In genomic region chr14:37598085-37598972, GRCh38 we compare ENCODE assay signal across 11 cellular contexts. TPM values are rescaled to one million over a fixed set of nuclear protein-coding genes. Genes with fewer than 3 reads are reported as not detected.
A peak's percentile ranks its signal among the peaks of the same experiment; 100 is the strongest.
DNase-seq lines count a peak whose midpoint lies in the region; ATAC-seq and TF ChIP-seq lines count a peak whose summit lies in the region.
"Had no signal": no experiment of that assay in that cellular context is flagged by ENCODE, and none has a peak within 500 bp of the region (broad histone marks: within the 10 kb centered on the region; RNA-seq: fewer than 3 reads in every experiment).

No MANE protein-coding gene starts in this region.

- H3K27ac ChIP-seq in PC-3 (ENCODE audit: low read length): peak overlapping the region; percentile 99
- no peak overlapping the region for H3K27ac ChIP-seq in spleen

- peak overlapping the region; percentile 99 for H3K9ac ChIP-seq in PC-3 (ENCODE audit: low read length)
- no peak overlapping the region for H3K9ac ChIP-seq in skeletal muscle satellite cell (ENCODE audit: low read depth, low read length)

- peak; percentile 34 for DNase-seq in NCI-H345 (lab: John Stamatoyannopoulos, UW)
- no peak for DNase-seq in NCI-H345 treated with DMSO at 0.1 percent for 48 hours (lab: John Stamatoyannopoulos, UW; ENCODE audit: unreplicated experiment)
- peak; percentile 75 for DNase-seq in PC-3
- DNase-seq in nucleus accumbens (lab: John Stamatoyannopoulos, UW): no peak
- no peak for DNase-seq in spleen
- no peak for DNase-seq in stimulated activated naive CD8-positive, alpha-beta T cell treated with anti-CD3 and anti-CD28 coated beads, Interleukin-15, amount 100 ng/mL, for 72 hours
- DNase-seq: NCI-H446 treated with DMSO at 0.1 percent for 48 hours, SW 1271 had no signal

- WGBS in spleen, 5 donors: 5 to 11% (median 8%) methylated on average over 29 to 57 of the region's 57 CpGs

- peak overlapping the region; percentile 55 for H2AFZ ChIP-seq in PC-3 (ENCODE audit: low read length)

- peaks cover 97% of the 10 kb centered on the region for H3K27me3 Mint-ChIP-seq in stimulated activated naive CD8-positive, alpha-beta T cell treated with anti-CD3 and anti-CD28 coated beads, Interleukin-15, amount 100 ng/mL, for 72 hours

- TF ChIP-seq POLR2A in spleen (IDR thresholded peaks at IDR 0.05): no peak

- H3F3A ChIP-seq in PC-3 (ENCODE audit: low read length, unreplicated experiment): no peaks in the 10 kb centered on the region

- TF ChIP-seq CTCF in PC-3 (conservative IDR thresholded peaks at IDR 0.05; ENCODE audit: low read depth, low read length) (no peak), spleen (IDR thresholded peaks at IDR 0.05 in 8 of 11, conservative IDR thresholded peaks at IDR 0.05 in 3 of 11) (no peak)

- H4K20me1 ChIP-seq in PC-3 (ENCODE audit: low read length): peaks cover 8% of the 10 kb centered on the region

- ATAC-seq in PC-3: peak; percentile 30
- ATAC-seq in stimulated activated naive CD8-positive, alpha-beta T cell treated with anti-CD3 and anti-CD28 coated beads, Interleukin-15, amount 100 ng/mL, for 72 hours: no peak

- H3K27me3 ChIP-seq in PC-3 (ENCODE audit: low read length) (no peaks in the 10 kb centered on the region), skeletal muscle satellite cell (ENCODE audit: control insufficient read depth, insufficient read depth, low read length) (peaks cover 87% of the 10 kb centered on the region), spleen (replicated peaks in 1 of 7) (peaks cover 5 to 100% (median 97%) of the 10 kb centered on the region in 7 donors)

- intact Hi-C loops in PC-3 (cut with micrococcal nuclease): loop anchor here (2.0 kb wide), 1 partner anchor 98 kb away; no protein-coding TSS in a partner anchor
- intact Hi-C loops in spleen (cut with DNase I; ENCODE audit: low total_unique reads): no loop called here

- H3K4me3 ChIP-seq in PC-3 (ENCODE audit: low read length) (peak overlapping the region; percentile 93), iPS-18c (ENCODE audit: insufficient read depth, low read depth, low read length) (peak overlapping the region; percentile 31; the same call in 1 of the 2 replicates), skeletal muscle satellite cell (ENCODE audit: low read length) (peak overlapping the region; percentile 41), spleen (peak overlapping the region in 3 of 8 donors; percentile 4 to 49 (median 10))

- H3K4me1 ChIP-seq in PC-3 (ENCODE audit: insufficient read depth, low read length): peaks cover 47% of the 10 kb centered on the region
- H3K4me1 ChIP-seq in skeletal muscle satellite cell (ENCODE audit: control insufficient read depth, insufficient read depth, low read length): peaks cover 13% of the 10 kb centered on the region
- H3K4me1 ChIP-seq in spleen: peaks cover 11 to 51% (median 27%) of the 10 kb centered on the region in 6 donors

- no peaks in the 10 kb centered on the region for H3K9me2 ChIP-seq in PC-3 (replicated peaks; ENCODE audit: low read length)

- CTCF ChIA-PET in PC-3 (lab: Charles Lee): no interaction called here

- H3K36me3 ChIP-seq in PC-3 (ENCODE audit: low read depth, low read length) (peaks cover 8% of the 10 kb centered on the region), skeletal muscle satellite cell (ENCODE audit: insufficient read depth, low read length) (no peaks in the 10 kb centered on the region), spleen (no peaks in the 10 kb centered on the region)

- H3K4me2 ChIP-seq in PC-3 (ENCODE audit: low read length) (peak overlapping the region; percentile 84), skeletal muscle satellite cell (ENCODE audit: low read length) (peak overlapping the region; percentile 60)

- H3K27ac Mint-ChIP-seq in stimulated activated naive CD8-positive, alpha-beta T cell treated with anti-CD3 and anti-CD28 coated beads, Interleukin-15, amount 100 ng/mL, for 72 hours: peak overlapping the region in 1 of 2 donors; percentile 59
- H3K27ac Mint-ChIP-seq: natural killer cell treated with Interleukin-12 subunit alpha and Interleukin-12 subunit beta and Interleukin-15 and Interleukin-18, amount 100 ng/mL, for 72 hours had no signal

- peaks cover 70% of the 10 kb centered on the region for H3K79me2 ChIP-seq in PC-3 (ENCODE audit: low read length)

- H3K9me3 ChIP-seq in PC-3 (ENCODE audit: low read length) (no peaks in the 10 kb centered on the region), iPS-18c (ENCODE audit: control insufficient read depth, insufficient read depth, low read length) (peaks cover 6% of the 10 kb centered on the region), skeletal muscle satellite cell (replicated peaks; ENCODE audit: low read length) (peaks cover 2% of the 10 kb centered on the region), spleen (peaks cover 0 to 14% (median 0%) of the 10 kb centered on the region in 8 donors)

- no TSS peak for BruUV-seq in PC-3 (replicated peaks; lab: Mats Ljungman, UMichigan)

- POLR2A ChIA-PET in PC-3 (lab: Charles Lee; ENCODE audit: unreplicated experiment): interaction anchor here (0.5 to 1.0 kb wide), 5 partner anchors 11 to 1589 kb away, joined by 3 to 9 read pairs (median 4); no protein-coding TSS in a partner anchor

- peak overlapping the region in 1 of 2 donors; percentile 71 for H3K4me3 Mint-ChIP-seq in stimulated activated naive CD8-positive, alpha-beta T cell treated with anti-CD3 and anti-CD28 coated beads, Interleukin-15, amount 100 ng/mL, for 72 hours
- H3K4me3 Mint-ChIP-seq: natural killer cell treated with Interleukin-12 subunit alpha and Interleukin-12 subunit beta and Interleukin-15 and Interleukin-18, amount 100 ng/mL, for 72 hours had no signal

- H3K9me3 Mint-ChIP-seq in stimulated activated naive CD8-positive, alpha-beta T cell treated with anti-CD3 and anti-CD28 coated beads, Interleukin-15, amount 100 ng/mL, for 72 hours: peaks cover 9 to 16% of the 10 kb centered on the region in 2 donors
- H3K9me3 Mint-ChIP-seq: natural killer cell treated with Interleukin-12 subunit alpha and Interleukin-12 subunit beta and Interleukin-15 and Interleukin-18, amount 100 ng/mL, for 72 hours had no signal

- H3K4me1 Mint-ChIP-seq in stimulated activated naive CD8-positive, alpha-beta T cell treated with anti-CD3 and anti-CD28 coated beads, Interleukin-15, amount 100 ng/mL, for 72 hours: peaks cover 49% of the 10 kb centered on the region

RNA-seq across cellular contexts. Expression of gene TTC6, which starts 2.9 kb away (rescaled TPM):
- 13.4 and 18.0 TPM in 2 replicates for total RNA-seq in PC-3 (2014; rRNA removed)
- total RNA-seq in skeletal muscle satellite cell (2012; rRNA removed): under 0.01 TPM in 2 replicates
- not detected for total RNA-seq in spleen
- polyA plus RNA-seq in spleen: not detected
- total RNA-seq: natural killer cell treated with Interleukin-12 subunit alpha and Interleukin-12 subunit beta and Interleukin-15 and Interleukin-18, amount 100 ng/mL, for 72 hours had no signal

RNA-seq across cellular contexts. Expression of gene FOXA1, which starts 3.3 kb away (rescaled TPM):
- total RNA-seq in PC-3 (2014; rRNA removed) (212 and 249 TPM in 2 replicates), spleen (not detected)
- 0.44 TPM in 1 of 2 replicates, not detected in the other for total RNA-seq in skeletal muscle satellite cell (2012; rRNA removed)
- polyA plus RNA-seq in spleen: not detected
- total RNA-seq: natural killer cell treated with Interleukin-12 subunit alpha and Interleukin-12 subunit beta and Interleukin-15 and Interleukin-18, amount 100 ng/mL, for 72 hours had no signal

Comparison
In these comparisons a context has a peak if more than half of its experiments do, and no peak if none do; other contexts are left out.
1. DNase-seq: peak in NCI-H345 (single experiment) and PC-3 (single experiment); none in NCI-H345 treated with DMSO at 0.1 percent for 48 hours (single experiment), nucleus accumbens (0 of 56), spleen (single experiment) and stimulated activated naive CD8-positive, alpha-beta T cell treated with anti-CD3 and anti-CD28 coated beads, Interleukin-15, amount 100 ng/mL, for 72 hours (0 of 2).
2. RNA of gene TTC6, which starts 2.9 kb away (total RNA-seq): 13.4 to 18.0 TPM in PC-3; not detected in spleen; every median in the first group is over 10 times any median in the second.
3. RNA of gene FOXA1, which starts 3.3 kb away (total RNA-seq): 212 to 249 TPM in PC-3; not detected in spleen; every median in the first group is over 100 times any median in the second.